3 cellular contexts compared by ENCODE assay signal in the genomic region with DNA sequence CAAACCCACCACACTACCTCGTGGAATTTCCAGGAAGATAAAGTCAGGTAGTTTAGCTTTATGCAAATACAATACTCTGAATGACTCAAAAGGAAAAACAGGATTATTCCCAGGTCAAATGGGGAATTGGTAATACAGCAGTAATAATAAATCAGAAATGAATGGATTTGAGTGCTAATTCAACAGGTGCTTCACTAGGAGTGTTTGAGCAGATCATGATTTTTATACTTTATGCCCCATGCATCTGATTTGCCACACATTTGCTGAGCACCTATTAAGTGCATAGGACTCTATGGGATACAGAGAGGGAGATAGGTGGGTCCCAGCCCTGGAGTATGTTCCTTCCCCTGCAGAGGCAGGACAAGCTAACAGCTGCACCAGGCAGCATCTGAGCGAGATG.
TF ChIP-seq lines count a peak whose summit lies in the region.

No MANE protein-coding gene starts in this region.

TF ChIP-seq in A549, 52 proteins besides CTCF, POLR2A, EP300 and RAD21:
- TF ChIP-seq HOXB5 (CRISPR knock-in tag; IDR thresholded peaks at IDR 0.05) (no peak), ZNF302 (CRISPR knock-in tag; IDR thresholded peaks at IDR 0.05) (no peak), RCOR1 (IDR thresholded peaks at IDR 0.05; ENCODE audit: low read depth, low read length) (no peak), MAZ (IDR thresholded peaks at IDR 0.05; ENCODE audit: borderline replicate concordance, low read depth, low read length) (no peak), CBX8 (IDR thresholded peaks at IDR 0.05) (no peak), MAFK (IDR thresholded peaks at IDR 0.05; ENCODE audit: partially characterized antibody) (no peak), CHD2 (IDR thresholded peaks at IDR 0.05; ENCODE audit: low read length, partially characterized antibody) (no peak), FOXS1 (CRISPR knock-in tag; IDR thresholded peaks at IDR 0.05) (no peak), RFX5 (IDR thresholded peaks at IDR 0.05) (no peak), NR3C1 (IDR thresholded peaks at IDR 0.05) (no peak), HOXA7 (CRISPR knock-in tag; IDR thresholded peaks at IDR 0.05) (no peak), FOSB (CRISPR knock-in tag; IDR thresholded peaks at IDR 0.05) (no peak), MYC (IDR thresholded peaks at IDR 0.05; ENCODE audit: borderline replicate concordance, low read length) (no peak), CHD4 (IDR thresholded peaks at IDR 0.05; ENCODE audit: borderline replicate concordance) (no peak), BHLHE40 (IDR thresholded peaks at IDR 0.05; ENCODE audit: low read depth, low read length) (no peak)
- TF ChIP-seq, protein P1, sequence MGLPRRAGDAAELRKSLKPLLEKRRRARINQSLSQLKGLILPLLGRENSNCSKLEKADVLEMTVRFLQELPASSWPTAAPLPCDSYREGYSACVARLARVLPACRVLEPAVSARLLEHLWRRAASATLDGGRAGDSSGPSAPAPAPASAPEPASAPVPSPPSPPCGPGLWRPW (IDR thresholded peaks at IDR 0.05), result no peak
- TF ChIP-seq, protein P2, sequence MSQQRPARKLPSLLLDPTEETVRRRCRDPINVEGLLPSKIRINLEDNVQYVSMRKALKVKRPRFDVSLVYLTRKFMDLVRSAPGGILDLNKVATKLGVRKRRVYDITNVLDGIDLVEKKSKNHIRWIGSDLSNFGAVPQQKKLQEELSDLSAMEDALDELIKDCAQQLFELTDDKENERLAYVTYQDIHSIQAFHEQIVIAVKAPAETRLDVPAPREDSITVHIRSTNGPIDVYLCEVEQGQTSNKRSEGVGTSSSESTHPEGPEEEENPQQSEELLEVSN (IDR thresholded peaks at IDR 0.05; ENCODE audit: borderline replicate concordance, low read depth), result no peak

TF ChIP-seq in HEK293, 187 proteins besides CTCF, POLR2A, EP300 and RAD21:
- TF ChIP-seq SCRT1 (tag by site-specific recombination; IDR thresholded peaks at IDR 0.05; ENCODE audit: borderline replicate concordance) (peak; percentile 68; the same call in 1 of the 2 replicates), SCRT2 (tag by site-specific recombination; IDR thresholded peaks at IDR 0.05) (peak; percentile 87), ZNF707 (tag by site-specific recombination; IDR thresholded peaks at IDR 0.05) (no peak)

TF ChIP-seq in GM23338, 12 proteins besides CTCF, POLR2A, EP300 and RAD21:
- TF ChIP-seq POLR2AphosphoS5 (IDR thresholded peaks at IDR 0.05; ENCODE audit: low read depth) (no peak), EZH2phosphoT487 (IDR thresholded peaks at IDR 0.05; ENCODE audit: unreplicated experiment) (no peak), CREB1 (CRISPR knock-in tag; IDR thresholded peaks at IDR 0.05; ENCODE audit: low read depth) (no peak), STAT1 (IDR thresholded peaks at IDR 0.05; ENCODE audit: unreplicated experiment) (no peak), JUNB (IDR thresholded peaks at IDR 0.05; ENCODE audit: unreplicated experiment) (no peak), NANOG (IDR thresholded peaks at IDR 0.05; ENCODE audit: borderline replicate concordance) (no peak), EZH2 (IDR thresholded peaks at IDR 0.05; ENCODE audit: low read depth, unreplicated experiment) (no peak), ZNF114 (CRISPR knock-in tag; IDR thresholded peaks at IDR 0.05) (no peak), ZNF331 (CRISPR knock-in tag; IDR thresholded peaks at IDR 0.05; ENCODE audit: low read depth) (no peak)
- TF ChIP-seq, protein P3, sequence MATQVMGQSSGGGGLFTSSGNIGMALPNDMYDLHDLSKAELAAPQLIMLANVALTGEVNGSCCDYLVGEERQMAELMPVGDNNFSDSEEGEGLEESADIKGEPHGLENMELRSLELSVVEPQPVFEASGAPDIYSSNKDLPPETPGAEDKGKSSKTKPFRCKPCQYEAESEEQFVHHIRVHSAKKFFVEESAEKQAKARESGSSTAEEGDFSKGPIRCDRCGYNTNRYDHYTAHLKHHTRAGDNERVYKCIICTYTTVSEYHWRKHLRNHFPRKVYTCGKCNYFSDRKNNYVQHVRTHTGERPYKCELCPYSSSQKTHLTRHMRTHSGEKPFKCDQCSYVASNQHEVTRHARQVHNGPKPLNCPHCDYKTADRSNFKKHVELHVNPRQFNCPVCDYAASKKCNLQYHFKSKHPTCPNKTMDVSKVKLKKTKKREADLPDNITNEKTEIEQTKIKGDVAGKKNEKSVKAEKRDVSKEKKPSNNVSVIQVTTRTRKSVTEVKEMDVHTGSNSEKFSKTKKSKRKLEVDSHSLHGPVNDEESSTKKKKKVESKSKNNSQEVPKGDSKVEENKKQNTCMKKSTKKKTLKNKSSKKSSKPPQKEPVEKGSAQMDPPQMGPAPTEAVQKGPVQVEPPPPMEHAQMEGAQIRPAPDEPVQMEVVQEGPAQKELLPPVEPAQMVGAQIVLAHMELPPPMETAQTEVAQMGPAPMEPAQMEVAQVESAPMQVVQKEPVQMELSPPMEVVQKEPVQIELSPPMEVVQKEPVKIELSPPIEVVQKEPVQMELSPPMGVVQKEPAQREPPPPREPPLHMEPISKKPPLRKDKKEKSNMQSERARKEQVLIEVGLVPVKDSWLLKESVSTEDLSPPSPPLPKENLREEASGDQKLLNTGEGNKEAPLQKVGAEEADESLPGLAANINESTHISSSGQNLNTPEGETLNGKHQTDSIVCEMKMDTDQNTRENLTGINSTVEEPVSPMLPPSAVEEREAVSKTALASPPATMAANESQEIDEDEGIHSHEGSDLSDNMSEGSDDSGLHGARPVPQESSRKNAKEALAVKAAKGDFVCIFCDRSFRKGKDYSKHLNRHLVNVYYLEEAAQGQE (IDR thresholded peaks at IDR 0.05; ENCODE audit: unreplicated experiment), result no peak
- TF ChIP-seq, protein P4, sequence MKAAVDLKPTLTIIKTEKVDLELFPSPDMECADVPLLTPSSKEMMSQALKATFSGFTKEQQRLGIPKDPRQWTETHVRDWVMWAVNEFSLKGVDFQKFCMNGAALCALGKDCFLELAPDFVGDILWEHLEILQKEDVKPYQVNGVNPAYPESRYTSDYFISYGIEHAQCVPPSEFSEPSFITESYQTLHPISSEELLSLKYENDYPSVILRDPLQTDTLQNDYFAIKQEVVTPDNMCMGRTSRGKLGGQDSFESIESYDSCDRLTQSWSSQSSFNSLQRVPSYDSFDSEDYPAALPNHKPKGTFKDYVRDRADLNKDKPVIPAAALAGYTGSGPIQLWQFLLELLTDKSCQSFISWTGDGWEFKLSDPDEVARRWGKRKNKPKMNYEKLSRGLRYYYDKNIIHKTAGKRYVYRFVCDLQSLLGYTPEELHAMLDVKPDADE (IDR thresholded peaks at IDR 0.05), result no peak
- TF ChIP-seq, protein P5, sequence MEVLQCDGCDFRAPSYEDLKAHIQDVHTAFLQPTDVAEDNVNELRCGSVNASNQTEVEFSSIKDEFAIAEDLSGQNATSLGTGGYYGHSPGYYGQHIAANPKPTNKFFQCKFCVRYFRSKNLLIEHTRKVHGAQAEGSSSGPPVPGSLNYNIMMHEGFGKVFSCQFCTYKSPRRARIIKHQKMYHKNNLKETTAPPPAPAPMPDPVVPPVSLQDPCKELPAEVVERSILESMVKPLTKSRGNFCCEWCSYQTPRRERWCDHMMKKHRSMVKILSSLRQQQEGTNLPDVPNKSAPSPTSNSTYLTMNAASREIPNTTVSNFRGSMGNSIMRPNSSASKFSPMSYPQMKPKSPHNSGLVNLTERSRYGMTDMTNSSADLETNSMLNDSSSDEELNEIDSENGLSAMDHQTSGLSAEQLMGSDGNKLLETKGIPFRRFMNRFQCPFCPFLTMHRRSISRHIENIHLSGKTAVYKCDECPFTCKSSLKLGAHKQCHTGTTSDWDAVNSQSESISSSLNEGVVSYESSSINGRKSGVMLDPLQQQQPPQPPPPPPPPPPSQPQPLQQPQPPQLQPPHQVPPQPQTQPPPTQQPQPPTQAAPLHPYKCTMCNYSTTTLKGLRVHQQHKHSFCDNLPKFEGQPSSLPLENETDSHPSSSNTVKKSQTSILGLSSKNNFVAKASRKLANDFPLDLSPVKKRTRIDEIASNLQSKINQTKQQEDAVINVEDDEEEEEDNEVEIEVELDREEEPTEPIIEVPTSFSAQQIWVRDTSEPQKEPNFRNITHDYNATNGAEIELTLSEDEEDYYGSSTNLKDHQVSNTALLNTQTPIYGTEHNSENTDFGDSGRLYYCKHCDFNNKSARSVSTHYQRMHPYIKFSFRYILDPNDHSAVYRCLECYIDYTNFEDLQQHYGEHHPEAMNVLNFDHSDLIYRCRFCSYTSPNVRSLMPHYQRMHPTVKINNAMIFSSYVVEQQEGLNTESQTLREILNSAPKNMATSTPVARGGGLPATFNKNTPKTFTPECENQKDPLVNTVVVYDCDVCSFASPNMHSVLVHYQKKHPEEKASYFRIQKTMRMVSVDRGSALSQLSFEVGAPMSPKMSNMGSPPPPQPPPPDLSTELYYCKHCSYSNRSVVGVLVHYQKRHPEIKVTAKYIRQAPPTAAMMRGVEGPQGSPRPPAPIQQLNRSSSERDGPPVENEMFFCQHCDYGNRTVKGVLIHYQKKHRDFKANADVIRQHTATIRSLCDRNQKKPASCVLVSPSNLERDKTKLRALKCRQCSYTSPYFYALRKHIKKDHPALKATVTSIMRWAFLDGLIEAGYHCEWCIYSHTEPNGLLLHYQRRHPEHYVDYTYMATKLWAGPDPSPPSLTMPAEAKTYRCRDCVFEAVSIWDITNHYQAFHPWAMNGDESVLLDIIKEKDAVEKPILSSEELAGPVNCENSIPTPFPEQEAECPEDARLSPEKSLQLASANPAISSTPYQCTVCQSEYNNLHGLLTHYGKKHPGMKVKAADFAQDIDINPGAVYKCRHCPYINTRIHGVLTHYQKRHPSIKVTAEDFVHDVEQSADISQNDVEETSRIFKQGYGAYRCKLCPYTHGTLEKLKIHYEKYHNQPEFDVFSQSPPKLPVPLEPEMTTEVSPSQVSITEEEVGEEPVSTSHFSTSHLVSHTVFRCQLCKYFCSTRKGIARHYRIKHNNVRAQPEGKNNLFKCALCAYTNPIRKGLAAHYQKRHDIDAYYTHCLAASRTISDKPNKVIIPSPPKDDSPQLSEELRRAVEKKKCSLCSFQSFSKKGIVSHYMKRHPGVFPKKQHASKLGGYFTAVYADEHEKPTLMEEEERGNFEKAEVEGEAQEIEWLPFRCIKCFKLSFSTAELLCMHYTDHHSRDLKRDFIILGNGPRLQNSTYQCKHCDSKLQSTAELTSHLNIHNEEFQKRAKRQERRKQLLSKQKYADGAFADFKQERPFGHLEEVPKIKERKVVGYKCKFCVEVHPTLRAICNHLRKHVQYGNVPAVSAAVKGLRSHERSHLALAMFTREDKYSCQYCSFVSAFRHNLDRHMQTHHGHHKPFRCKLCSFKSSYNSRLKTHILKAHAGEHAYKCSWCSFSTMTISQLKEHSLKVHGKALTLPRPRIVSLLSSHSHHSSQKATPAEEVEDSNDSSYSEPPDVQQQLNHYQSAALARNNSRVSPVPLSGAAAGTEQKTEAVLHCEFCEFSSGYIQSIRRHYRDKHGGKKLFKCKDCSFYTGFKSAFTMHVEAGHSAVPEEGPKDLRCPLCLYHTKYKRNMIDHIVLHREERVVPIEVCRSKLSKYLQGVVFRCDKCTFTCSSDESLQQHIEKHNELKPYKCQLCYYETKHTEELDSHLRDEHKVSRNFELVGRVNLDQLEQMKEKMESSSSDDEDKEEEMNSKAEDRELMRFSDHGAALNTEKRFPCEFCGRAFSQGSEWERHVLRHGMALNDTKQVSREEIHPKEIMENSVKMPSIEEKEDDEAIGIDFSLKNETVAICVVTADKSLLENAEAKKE (CRISPR knock-in tag; IDR thresholded peaks at IDR 0.05), result no peak
TF ChIP-seq in GM23338: peak in this region for 0.
